In the genomic region with DNA sequence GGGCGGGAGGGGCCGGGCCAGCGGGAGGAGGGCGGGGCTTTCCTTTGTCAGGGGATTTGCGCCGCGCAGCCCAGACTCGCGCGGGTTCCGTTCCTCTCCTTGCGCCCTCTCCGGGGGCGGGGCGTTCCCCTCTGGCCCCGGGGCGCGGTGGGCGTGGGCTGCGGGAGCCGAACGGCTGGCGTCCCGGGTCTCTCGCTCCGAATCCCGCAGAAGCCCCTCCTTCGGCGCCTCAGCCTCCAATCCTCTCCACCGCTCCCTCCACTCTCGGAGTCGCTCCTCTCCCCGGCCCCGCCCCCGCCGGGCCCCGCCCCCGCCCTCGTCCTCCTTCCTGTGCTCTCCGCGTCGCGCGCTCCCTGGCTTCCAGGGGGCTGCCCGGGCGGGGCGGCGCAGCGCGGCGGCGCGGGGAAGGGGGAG, we compare ENCODE assay signal across 8 cellular contexts.
DNase-seq lines count a peak whose midpoint lies in the region; ATAC-seq and TF ChIP-seq lines count a peak whose summit lies in the region.

No MANE protein-coding gene starts in this region.

- TF ChIP-seq CTCF in KMS-11 (conservative IDR thresholded peaks at IDR 0.05; ENCODE audit: low read depth, low read length) (no peak), Peyer's patch (IDR thresholded peaks at IDR 0.05) (no peak)

- DNase-seq in DMS114 treated with DMSO at 0.1 percent for 48 hours (lab: John Stamatoyannopoulos, UW; ENCODE audit: unreplicated experiment): peak; percentile 92
- peak; percentile 84 to 95 (median 95) for DNase-seq in Peyer's patch
- DNase-seq in activated T-helper 1 cell treated with anti-CD3 and anti-CD28 coated beads, Interleukin-12 subunit alpha, Interleukin-12 subunit beta, Interleukin-2, Interleukin-4 antibody, amounts not matched to agents 30 ng/mL and 10 ng/mL and 1 ng/mL, durations not matched to agents 14 hours and 24 hours and 36 hours (ENCODE audit: low spot score): peak; percentile 83
- DNase-seq in fibroblast of gingiva (ENCODE audit: low read depth): peak; percentile 96
- DNase-seq in naive B cell: peak; percentile 72
- DNase-seq in stimulated activated effector memory CD8-positive, alpha-beta T cell treated with anti-CD3 and anti-CD28 coated beads, Interleukin-12 subunit alpha, Interleukin-12 subunit beta, amount 100 ng/mL, for 72 hours (ENCODE audit: low spot score in 2 of 2): peak; percentile 62 to 88

- no peak overlapping the region for H3K4me3 ChIP-seq in KMS-11 (IDR thresholded peaks at IDR 0.05; ENCODE audit: insufficient read depth, low read depth, low read length)
- H3K4me3 ChIP-seq in Peyer's patch: peak overlapping the region; percentile 79 to 90 (median 83)

- TF ChIP-seq POLR2A in Peyer's patch (IDR thresholded peaks at IDR 0.05): peak in 1 of 2 donors; percentile 4

- H3K27ac Mint-ChIP-seq in activated T-helper 1 cell treated with anti-CD3 and anti-CD28 coated beads, Interleukin-12 subunit alpha, Interleukin-12 subunit beta, Interleukin-2, Interleukin-4 antibody, amounts not matched to agents 30 ng/mL and 10 ng/mL and 1 ng/mL, durations not matched to agents 14 hours and 24 hours and 36 hours: no peak overlapping the region
- H3K27ac Mint-ChIP-seq in naive B cell: peak overlapping the region in 1 of 6 donors; percentile 71
- H3K27ac Mint-ChIP-seq in stimulated activated effector memory CD8-positive, alpha-beta T cell treated with anti-CD3 and anti-CD28 coated beads, Interleukin-12 subunit alpha, Interleukin-12 subunit beta, amount 100 ng/mL, for 72 hours: no peak overlapping the region

- peak overlapping the region; percentile 82 for H3K4me2 ChIP-seq in KMS-11

- H3K36me3 Mint-ChIP-seq in activated T-helper 1 cell treated with anti-CD3 and anti-CD28 coated beads, Interleukin-12 subunit alpha, Interleukin-12 subunit beta, Interleukin-2, Interleukin-4 antibody, amounts not matched to agents 30 ng/mL and 10 ng/mL and 1 ng/mL, durations not matched to agents 14 hours and 24 hours and 36 hours (ENCODE audit: low read depth): peaks cover 18% of the 10 kb centered on the region
- no peaks in the 10 kb centered on the region for H3K36me3 Mint-ChIP-seq in naive B cell
- peaks cover 64% of the 10 kb centered on the region for H3K36me3 Mint-ChIP-seq in stimulated activated effector memory CD8-positive, alpha-beta T cell treated with anti-CD3 and anti-CD28 coated beads, Interleukin-12 subunit alpha, Interleukin-12 subunit beta, amount 100 ng/mL, for 72 hours

- H3K27ac ChIP-seq in KMS-11 (no peak overlapping the region), Peyer's patch (peak overlapping the region; percentile 79 to 92 (median 82))

- intact Hi-C loops in activated T-helper 1 cell treated with anti-CD3 and anti-CD28 coated beads, Interleukin-12 subunit alpha, Interleukin-12 subunit beta, Interleukin-2, Interleukin-4 antibody, amounts not matched to agents 30 ng/mL and 10 ng/mL and 1 ng/mL, durations not matched to agents 14 hours and 24 hours and 36 hours (cut with micrococcal nuclease): loop anchor here (1.0 to 10.0 kb wide), 5 partner anchors 10 to 316 kb away; partner anchors contain the start of gene BMP8A

- no peaks in the 10 kb centered on the region for H3K9me3 Mint-ChIP-seq in activated T-helper 1 cell treated with anti-CD3 and anti-CD28 coated beads, Interleukin-12 subunit alpha, Interleukin-12 subunit beta, Interleukin-2, Interleukin-4 antibody, amounts not matched to agents 30 ng/mL and 10 ng/mL and 1 ng/mL, durations not matched to agents 14 hours and 24 hours and 36 hours
- no peaks in the 10 kb centered on the region for H3K9me3 Mint-ChIP-seq in naive B cell
- H3K9me3 Mint-ChIP-seq in stimulated activated effector memory CD8-positive, alpha-beta T cell treated with anti-CD3 and anti-CD28 coated beads, Interleukin-12 subunit alpha, Interleukin-12 subunit beta, amount 100 ng/mL, for 72 hours: no peaks in the 10 kb centered on the region

- no peak overlapping the region; the same call in 1 of the 2 replicates for H3K9ac ChIP-seq in KMS-11

- H3K4me1 Mint-ChIP-seq in activated T-helper 1 cell treated with anti-CD3 and anti-CD28 coated beads, Interleukin-12 subunit alpha, Interleukin-12 subunit beta, Interleukin-2, Interleukin-4 antibody, amounts not matched to agents 30 ng/mL and 10 ng/mL and 1 ng/mL, durations not matched to agents 14 hours and 24 hours and 36 hours (ENCODE audit: low read depth): peaks cover 58% of the 10 kb centered on the region
- peaks cover 19 to 40% (median 30%) of the 10 kb centered on the region in 3 donors for H3K4me1 Mint-ChIP-seq in naive B cell
- H3K4me1 Mint-ChIP-seq in stimulated activated effector memory CD8-positive, alpha-beta T cell treated with anti-CD3 and anti-CD28 coated beads, Interleukin-12 subunit alpha, Interleukin-12 subunit beta, amount 100 ng/mL, for 72 hours: peaks cover 65% of the 10 kb centered on the region

- H3K4me1 ChIP-seq in KMS-11 (ENCODE audit: low read depth, poor library complexity, severe bottlenecking) (peaks cover 38% of the 10 kb centered on the region), Peyer's patch (peaks cover 0 to 46% (median 1%) of the 10 kb centered on the region in 4 donors)

- H3K9me3 ChIP-seq in Peyer's patch: no peaks in the 10 kb centered on the region

- ATAC-seq in GM21786 (IDR thresholded peaks at IDR 0.05; ENCODE audit: unreplicated experiment) (peak; percentile 64), naive B cell (ENCODE audit: low read depth in 2 of 2) (peak; percentile 77 to 79)
- peak; percentile 85 for ATAC-seq in stimulated activated effector memory CD8-positive, alpha-beta T cell treated with anti-CD3 and anti-CD28 coated beads, Interleukin-12 subunit alpha, Interleukin-12 subunit beta, amount 100 ng/mL, for 72 hours

- no peaks in the 10 kb centered on the region for H4K20me1 ChIP-seq in KMS-11 (ENCODE audit: insufficient read depth)

- H3K27me3 ChIP-seq in KMS-11 (ENCODE audit: insufficient read depth, low read depth): no peaks in the 10 kb centered on the region
- no peaks in the 10 kb centered on the region for H3K27me3 ChIP-seq in Peyer's patch

- H3K36me3 ChIP-seq in KMS-11 (ENCODE audit: insufficient read depth) (no peaks in the 10 kb centered on the region), Peyer's patch (peaks cover 0 to 3% (median 0%) of the 10 kb centered on the region in 3 donors)

- no peaks in the 10 kb centered on the region for H3K27me3 Mint-ChIP-seq in activated T-helper 1 cell treated with anti-CD3 and anti-CD28 coated beads, Interleukin-12 subunit alpha, Interleukin-12 subunit beta, Interleukin-2, Interleukin-4 antibody, amounts not matched to agents 30 ng/mL and 10 ng/mL and 1 ng/mL, durations not matched to agents 14 hours and 24 hours and 36 hours (ENCODE audit: insufficient read depth)
- H3K27me3 Mint-ChIP-seq in naive B cell: no peaks in the 10 kb centered on the region

- 0 out of 2 replicates have a peak, but pooled peaks cover 4% of the 10 kb centered on the region for H3K79me2 ChIP-seq in KMS-11 (ENCODE audit: insufficient read depth, low read depth)

- H3K4me3 Mint-ChIP-seq in activated T-helper 1 cell treated with anti-CD3 and anti-CD28 coated beads, Interleukin-12 subunit alpha, Interleukin-12 subunit beta, Interleukin-2, Interleukin-4 antibody, amounts not matched to agents 30 ng/mL and 10 ng/mL and 1 ng/mL, durations not matched to agents 14 hours and 24 hours and 36 hours: peak overlapping the region; percentile 88
- H3K4me3 Mint-ChIP-seq in naive B cell: peak overlapping the region; percentile 88 to 96 (median 90)
- H3K4me3 Mint-ChIP-seq in stimulated activated effector memory CD8-positive, alpha-beta T cell treated with anti-CD3 and anti-CD28 coated beads, Interleukin-12 subunit alpha, Interleukin-12 subunit beta, amount 100 ng/mL, for 72 hours: peak overlapping the region; percentile 79

- peak overlapping the region; percentile 66; the same call in 1 of the 2 replicates for H2AFZ ChIP-seq in KMS-11 (ENCODE audit: low read depth)
